In genomic region chr5:72472666-72473422, GRCh38 we compare ENCODE assay signal across 18 cellular contexts. TPM values are rescaled to one million over a fixed set of nuclear protein-coding genes. Genes with fewer than 3 reads are reported as not detected.
DNase-seq lines count a peak whose midpoint lies in the region; ATAC-seq and TF ChIP-seq lines count a peak whose summit lies in the region.
"Had no signal": no experiment of that assay in that cellular context is flagged by ENCODE, and none has a peak within 500 bp of the region (broad histone marks: within the 10 kb centered on the region; RNA-seq: fewer than 3 reads in every experiment).

No MANE protein-coding gene starts in this region.

- H3K4me2 ChIP-seq in PC-3 (ENCODE audit: low read length) = no peak overlapping the region
- peak overlapping the region; percentile 2 for H3K4me2 ChIP-seq in skeletal muscle satellite cell (ENCODE audit: low read length)

- no peak overlapping the region for H3K4me3 ChIP-seq in PC-3 (ENCODE audit: low read length)
- no peak overlapping the region for H3K4me3 ChIP-seq in skeletal muscle satellite cell (ENCODE audit: low read length)
- H3K4me3 ChIP-seq in CD8-positive, alpha-beta memory T cell (ENCODE audit: low read length) = no peak overlapping the region
- H3K4me3 ChIP-seq: SK-N-MC had no signal

- peaks cover 73% of the 10 kb centered on the region for H3K4me1 Mint-ChIP-seq in HFFc6 (ENCODE audit: low read depth)
- H3K4me1 Mint-ChIP-seq in activated naive CD4-positive, alpha-beta T cell treated with anti-CD3 and anti-CD28 coated beads, Interleukin-2, amount 10 ng/mL, durations not matched to agents 7 days and 5 days = no peaks in the 10 kb centered on the region
- H3K4me1 Mint-ChIP-seq in CD8-positive, alpha-beta memory T cell = no peaks in the 10 kb centered on the region
- H3K4me1 Mint-ChIP-seq in progenitor cell of endocrine pancreas (ENCODE audit: low read depth) = peaks cover 4% of the 10 kb centered on the region
- H3K4me1 Mint-ChIP-seq: stimulated activated naive CD8-positive, alpha-beta T cell treated with anti-CD3 and anti-CD28 coated beads, Interleukin-15, amount 100 ng/mL, for 72 hours had no signal

- H4K20me1 ChIP-seq in PC-3 (ENCODE audit: low read length) = no peaks in the 10 kb centered on the region

- H3K79me2 ChIP-seq in PC-3 (ENCODE audit: low read length) = no peaks in the 10 kb centered on the region

- H3K9me3 ChIP-seq in PC-3 (ENCODE audit: low read length) (no peaks in the 10 kb centered on the region), skeletal muscle satellite cell (replicated peaks; ENCODE audit: low read length) (no peaks in the 10 kb centered on the region)
- H3K9me3 ChIP-seq in CD8-positive, alpha-beta memory T cell (ENCODE audit: low read length) = no peaks in the 10 kb centered on the region

- intact Hi-C loops in PC-3 (cut with micrococcal nuclease) = no loop called here

- no peaks in the 10 kb centered on the region for H3K27me3 Mint-ChIP-seq in HFFc6 (ENCODE audit: insufficient read depth)
- peaks cover 23% of the 10 kb centered on the region for H3K27me3 Mint-ChIP-seq in activated naive CD4-positive, alpha-beta T cell treated with anti-CD3 and anti-CD28 coated beads, Interleukin-2, amount 10 ng/mL, durations not matched to agents 7 days and 5 days
- peaks cover 14 to 54% of the 10 kb centered on the region in 2 donors for H3K27me3 Mint-ChIP-seq in CD8-positive, alpha-beta memory T cell
- H3K27me3 Mint-ChIP-seq in progenitor cell of endocrine pancreas = peaks cover 4% of the 10 kb centered on the region

- peak overlapping the region; percentile 18; the same call in 1 of the 2 replicates for H2AFZ ChIP-seq in PC-3 (ENCODE audit: low read length)

- CTCF ChIA-PET in PC-3 (lab: Charles Lee) = no interaction called here
- CTCF ChIA-PET in activated naive CD4-positive, alpha-beta T cell treated with anti-CD3 and anti-CD28 coated beads, Interleukin-2, amount 10 ng/mL, durations not matched to agents 7 days and 5 days (lab: Charles Lee) = no interaction called here
- CTCF ChIA-PET in CD8-positive, alpha-beta memory T cell (lab: Charles Lee) = no interaction called here

- H3K36me3 Mint-ChIP-seq in HFFc6 (ENCODE audit: low read depth) (no peaks in the 10 kb centered on the region), progenitor cell of endocrine pancreas (ENCODE audit: insufficient read depth) (no peaks in the 10 kb centered on the region)
- H3K36me3 Mint-ChIP-seq in activated naive CD4-positive, alpha-beta T cell treated with anti-CD3 and anti-CD28 coated beads, Interleukin-2, amount 10 ng/mL, durations not matched to agents 7 days and 5 days = no peaks in the 10 kb centered on the region
- H3K36me3 Mint-ChIP-seq in CD8-positive, alpha-beta memory T cell = no peaks in the 10 kb centered on the region
- H3K36me3 Mint-ChIP-seq: CD8-positive, alpha-beta T cell had no signal

- H3K9ac ChIP-seq in PC-3 (ENCODE audit: low read length) = no peak overlapping the region
- H3K9ac ChIP-seq in skeletal muscle satellite cell (ENCODE audit: low read depth, low read length) = peak overlapping the region; percentile 24

- peak overlapping the region; percentile 17; the same call in 1 of the 2 replicates for H3K27ac Mint-ChIP-seq in HFFc6
- no peak overlapping the region for H3K27ac Mint-ChIP-seq in activated naive CD4-positive, alpha-beta T cell treated with anti-CD3 and anti-CD28 coated beads, Interleukin-2, amount 10 ng/mL, durations not matched to agents 7 days and 5 days
- H3K27ac Mint-ChIP-seq in CD8-positive, alpha-beta memory T cell = no peak overlapping the region
- no peak overlapping the region for H3K27ac Mint-ChIP-seq in progenitor cell of endocrine pancreas
- H3K27ac Mint-ChIP-seq: activated T-cell treated with anti-CD3 and anti-CD28 coated beads, Interleukin-2, amount 50 U/mL, for 24 hours; CD8-positive, alpha-beta T cell; stimulated activated naive CD8-positive, alpha-beta T cell treated with anti-CD3 and anti-CD28 coated beads, Interleukin-15, amount 100 ng/mL, for 72 hours had no signal

- H3K36me3 ChIP-seq in PC-3 (ENCODE audit: low read depth, low read length) (no peaks in the 10 kb centered on the region), skeletal muscle satellite cell (ENCODE audit: insufficient read depth, low read length) (no peaks in the 10 kb centered on the region)
- H3K36me3 ChIP-seq in CD8-positive, alpha-beta memory T cell (ENCODE audit: insufficient read depth, low read length) = no peaks in the 10 kb centered on the region

- H3K4me3 Mint-ChIP-seq in HFFc6 = no peak overlapping the region
- no peak overlapping the region for H3K4me3 Mint-ChIP-seq in activated naive CD4-positive, alpha-beta T cell treated with anti-CD3 and anti-CD28 coated beads, Interleukin-2, amount 10 ng/mL, durations not matched to agents 7 days and 5 days
- no peak overlapping the region for H3K4me3 Mint-ChIP-seq in CD8-positive, alpha-beta memory T cell
- no peak overlapping the region for H3K4me3 Mint-ChIP-seq in progenitor cell of endocrine pancreas (ENCODE audit: low read depth)
- H3K4me3 Mint-ChIP-seq: activated T-cell treated with anti-CD3 and anti-CD28 coated beads, Interleukin-2, amount 50 U/mL, for 24 hours; CD8-positive, alpha-beta T cell; stimulated activated naive CD8-positive, alpha-beta T cell treated with anti-CD3 and anti-CD28 coated beads, Interleukin-15, amount 100 ng/mL, for 72 hours had no signal

- H3K4me1 ChIP-seq in PC-3 (ENCODE audit: insufficient read depth, low read length) = peaks cover 43% of the 10 kb centered on the region
- H3K4me1 ChIP-seq in skeletal muscle satellite cell (ENCODE audit: control insufficient read depth, insufficient read depth, low read length) = peaks cover 43% of the 10 kb centered on the region
- no peaks in the 10 kb centered on the region for H3K4me1 ChIP-seq in CD8-positive, alpha-beta memory T cell (ENCODE audit: insufficient read depth, low read length)

- BruUV-seq in PC-3 (replicated peaks; lab: Mats Ljungman, UMichigan) = no TSS peak

- no peaks in the 10 kb centered on the region for H3K9me2 ChIP-seq in PC-3 (replicated peaks; ENCODE audit: low read length)

- TF ChIP-seq CTCF in HFFc6 (IDR thresholded peaks at IDR 0.05) (no peak), PC-3 (conservative IDR thresholded peaks at IDR 0.05; ENCODE audit: low read depth, low read length) (no peak), progenitor cell of endocrine pancreas (IDR thresholded peaks at IDR 0.05; ENCODE audit: unreplicated experiment) (no peak)

- no peaks in the 10 kb centered on the region for H3K27me3 ChIP-seq in PC-3 (ENCODE audit: low read length)
- no peaks in the 10 kb centered on the region for H3K27me3 ChIP-seq in skeletal muscle satellite cell (ENCODE audit: control insufficient read depth, insufficient read depth, low read length)
- H3K27me3 ChIP-seq in CD8-positive, alpha-beta memory T cell (ENCODE audit: insufficient read depth, low read length, poor library complexity, severe bottlenecking) = no peaks in the 10 kb centered on the region

- H3K27ac ChIP-seq in PC-3 (ENCODE audit: low read length) = 0 out of 2 replicates have a peak overlapping the region, but pooled peaks have one; percentile 6
- H3K27ac ChIP-seq in CD8-positive, alpha-beta memory T cell (ENCODE audit: low read depth, low read length) = no peak overlapping the region
- H3K27ac ChIP-seq: SK-N-MC had no signal

- ATAC-seq in PC-3 = no peak
- ATAC-seq: CD8-positive, alpha-beta T cell; HCT116; stimulated activated naive CD8-positive, alpha-beta T cell treated with anti-CD3 and anti-CD28 coated beads, Interleukin-15, amount 100 ng/mL, for 72 hours had no signal

- H3K9me3 Mint-ChIP-seq in HFFc6 (no peaks in the 10 kb centered on the region), progenitor cell of endocrine pancreas (ENCODE audit: low read depth) (no peaks in the 10 kb centered on the region)
- H3K9me3 Mint-ChIP-seq in activated naive CD4-positive, alpha-beta T cell treated with anti-CD3 and anti-CD28 coated beads, Interleukin-2, amount 10 ng/mL, durations not matched to agents 7 days and 5 days = no peaks in the 10 kb centered on the region
- peaks cover 0 to 3% (median 0%) of the 10 kb centered on the region in 5 donors for H3K9me3 Mint-ChIP-seq in CD8-positive, alpha-beta memory T cell
- H3K9me3 Mint-ChIP-seq: activated T-cell treated with anti-CD3 and anti-CD28 coated beads, Interleukin-2, amount 50 U/mL, for 24 hours; CD8-positive, alpha-beta T cell; stimulated activated naive CD8-positive, alpha-beta T cell treated with anti-CD3 and anti-CD28 coated beads, Interleukin-15, amount 100 ng/mL, for 72 hours had no signal

- H3F3A ChIP-seq in PC-3 (ENCODE audit: low read length, unreplicated experiment) = no peaks in the 10 kb centered on the region

- POLR2A ChIA-PET in PC-3 (lab: Charles Lee; ENCODE audit: unreplicated experiment) = no interaction called here
- POLR2A ChIA-PET in CD8-positive, alpha-beta memory T cell (lab: Charles Lee) = no interaction called here

- no peak for DNase-seq in HFFc6
- peak; percentile 10 for DNase-seq in PC-3
- DNase-seq in fibroblast of peridontal ligament (ENCODE audit: extremely low read depth) = peak; percentile 60
- DNase-seq in activated naive CD4-positive, alpha-beta T cell treated with anti-CD3 and anti-CD28 coated beads, Interleukin-2, amount 10 ng/mL, durations not matched to agents 7 days and 5 days = no peak
- no peak for DNase-seq in stimulated activated CD4-positive, alpha-beta T cell treated with anti-CD3 and anti-CD28 coated beads, Interleukin-2, amount 100 ng/mL, for 48 hours
- no peak for DNase-seq in CD8-positive, alpha-beta memory T cell
- no peak for DNase-seq in progenitor cell of endocrine pancreas (ENCODE audit: low spot score, unreplicated experiment)
- DNase-seq: activated CD4-positive, alpha-beta T cell treated with anti-CD3 and anti-CD28 coated beads for 1 hour; activated T-cell treated with anti-CD3 and anti-CD28 coated beads, Interleukin-2, amount 50 U/mL, for 24 hours; CD8-positive, alpha-beta T cell; dermis blood vessel endothelial cell; NCI-H1694; NCI-H82; retina; stimulated activated naive CD8-positive, alpha-beta T cell treated with anti-CD3 and anti-CD28 coated beads, Interleukin-15, amount 100 ng/mL, for 72 hours had no signal

RNA-seq across cellular contexts. Expression of gene ZNF366, which starts 34.4 kb away (rescaled TPM):
- not detected for total RNA-seq in HFFc6 (2021; fragmentation: NEBNext Ultra II Directional; extraction: Animal tissue kit (Norgen Biotek cat#: 25700))
- total RNA-seq in PC-3 (2014; rRNA removed) (not detected in 2 replicates), progenitor cell of endocrine pancreas (not detected in 2 replicates)
- under 0.01 TPM in 1 of 2 replicates, not detected in the other for total RNA-seq in skeletal muscle satellite cell (2012; rRNA removed)
- not detected for total RNA-seq in CD8-positive, alpha-beta memory T cell
- not detected for polyA plus RNA-seq in CD8-positive, alpha-beta memory T cell
- total RNA-seq: CD8-positive, alpha-beta T cell had no signal

Comparison
In these comparisons a context has a peak if more than half of its experiments do, and no peak if none do; other contexts are left out.
1. DNase-seq: peak in PC-3 (single experiment) and fibroblast of peridontal ligament (single experiment); none in HFFc6 (single experiment), activated naive CD4-positive, alpha-beta T cell treated with anti-CD3 and anti-CD28 coated beads, Interleukin-2, amount 10 ng/mL, durations not matched to agents 7 days and 5 days (single experiment), stimulated activated CD4-positive, alpha-beta T cell treated with anti-CD3 and anti-CD28 coated beads, Interleukin-2, amount 100 ng/mL, for 48 hours (0 of 2), CD8-positive, alpha-beta memory T cell (0 of 5) and progenitor cell of endocrine pancreas (single experiment).